Comparison of ENCODE assay signal across 8 cellular contexts in genomic region chr1:59150537-59151386, GRCh38.
DNase-seq lines count a peak whose midpoint lies in the region; ATAC-seq, FAIRE-seq and TF ChIP-seq lines count a peak whose summit lies in the region.

No MANE protein-coding gene starts in this region.

- H3K36me3 ChIP-seq in bronchial epithelial cell (ENCODE audit: control insufficient read depth, insufficient read depth, low read length) (no peaks in the 10 kb centered on the region), testis (ENCODE audit: low read depth, missing control alignments) (no peaks in the 10 kb centered on the region)

- intact Hi-C loops in lower leg skin (cut with DNase I; ENCODE audit: low total_unique reads) (no loop called here), testis (cut with DNase I; ENCODE audit: low total_unique reads) (no loop called here)

- WGBS in lower leg skin, 2 donors, result 6 to 9% methylated on average over 4 of the region's 4 CpGs
- 34 to 52% methylated on average over 4 of the region's 4 CpGs for WGBS in testis, 2 donors

- no peaks in the 10 kb centered on the region for H3K9me3 ChIP-seq in testis

- H3K27ac ChIP-seq in testis, result peak overlapping the region in 1 of 2 donors; percentile 71

- H3K27me3 Mint-ChIP-seq in activated T-cell treated with anti-CD3 and anti-CD28 coated beads, Interleukin-2, amount 50 U/mL, for 72 hours (ENCODE audit: low read depth), result no peaks in the 10 kb centered on the region
- no peaks in the 10 kb centered on the region for H3K27me3 Mint-ChIP-seq in activated T-cell treated with anti-CD3 and anti-CD28 coated beads, Interleukin-2, amount 50 U/mL, for 24 hours

- peak overlapping the region in 1 of 2 donors; percentile 11 for H3K4me3 Mint-ChIP-seq in activated T-cell treated with anti-CD3 and anti-CD28 coated beads, Interleukin-2, amount 50 U/mL, for 72 hours
- no peak overlapping the region for H3K4me3 Mint-ChIP-seq in activated T-cell treated with anti-CD3 and anti-CD28 coated beads, Interleukin-2, amount 50 U/mL, for 24 hours

- H3K4me1 Mint-ChIP-seq in activated T-cell treated with anti-CD3 and anti-CD28 coated beads, Interleukin-2, amount 50 U/mL, for 72 hours (ENCODE audit: low read depth), result peaks cover 27% of the 10 kb centered on the region
- H3K4me1 Mint-ChIP-seq in activated T-cell treated with anti-CD3 and anti-CD28 coated beads, Interleukin-2, amount 50 U/mL, for 24 hours (ENCODE audit: low read depth), result peaks cover 19% of the 10 kb centered on the region

- peaks cover 10% of the 10 kb centered on the region for H3K4me1 ChIP-seq in testis

- FAIRE-seq in bronchial epithelial cell (lab: Jason Lieb, UNC), result peak; percentile 96

- peak; percentile 77 to 85 for ATAC-seq in activated T-cell treated with anti-CD3 and anti-CD28 coated beads, Interleukin-2, amount 50 U/mL, for 72 hours (replicated peaks in 1 of 2)
- ATAC-seq in HG02642 (IDR thresholded peaks at IDR 0.05; ENCODE audit: poor library complexity, unreplicated experiment), result peak; percentile 60

- H3K27me3 ChIP-seq in bronchial epithelial cell (ENCODE audit: control insufficient read depth, insufficient read depth, low read length) (no peaks in the 10 kb centered on the region), testis (no peaks in the 10 kb centered on the region)

- H3K9me3 Mint-ChIP-seq in activated T-cell treated with anti-CD3 and anti-CD28 coated beads, Interleukin-2, amount 50 U/mL, for 72 hours, result no peaks in the 10 kb centered on the region
- H3K9me3 Mint-ChIP-seq in activated T-cell treated with anti-CD3 and anti-CD28 coated beads, Interleukin-2, amount 50 U/mL, for 24 hours, result no peaks in the 10 kb centered on the region

- DNase-seq in activated T-cell treated with anti-CD3 and anti-CD28 coated beads, Interleukin-2, amount 50 U/mL, for 72 hours, result peak; percentile 25 to 44
- no peak for DNase-seq in activated T-cell treated with anti-CD3 and anti-CD28 coated beads, Interleukin-2, amount 50 U/mL, for 24 hours
- peak; percentile 37 for DNase-seq in NCI-H446 treated with DMSO at 0.1 percent for 48 hours (lab: John Stamatoyannopoulos, UW)
- DNase-seq in bronchial epithelial cell (ENCODE audit: low read depth), result peak; percentile 98
- DNase-seq in lower leg skin (ENCODE audit: low spot score in 2 of 2), result peak; percentile 75 to 91
- DNase-seq in testis, result peak; percentile 68
- no peak for DNase-seq in NCI-H1436 treated with DMSO at 0.1 percent for 48 hours (lab: John Stamatoyannopoulos, UW)

- TF ChIP-seq POLR2A in lower leg skin (IDR thresholded peaks at IDR 0.05), result no peak
- no peak for TF ChIP-seq POLR2A in testis (IDR thresholded peaks at IDR 0.05)

- H3K4me3 ChIP-seq in bronchial epithelial cell (ENCODE audit: low read depth, low read length) (no peak overlapping the region), lower leg skin (ENCODE audit: low read depth, poor library complexity, severe bottlenecking) (no peak overlapping the region), testis (no peak overlapping the region)

- peaks cover 0 to 2% of the 10 kb centered on the region in 2 donors for H3K36me3 Mint-ChIP-seq in activated T-cell treated with anti-CD3 and anti-CD28 coated beads, Interleukin-2, amount 50 U/mL, for 72 hours (ENCODE audit: insufficient read depth in 2 of 2)
- H3K36me3 Mint-ChIP-seq in activated T-cell treated with anti-CD3 and anti-CD28 coated beads, Interleukin-2, amount 50 U/mL, for 24 hours (ENCODE audit: low read depth), result no peaks in the 10 kb centered on the region

- H3K27ac Mint-ChIP-seq in activated T-cell treated with anti-CD3 and anti-CD28 coated beads, Interleukin-2, amount 50 U/mL, for 72 hours, result no peak overlapping the region
- no peak overlapping the region for H3K27ac Mint-ChIP-seq in activated T-cell treated with anti-CD3 and anti-CD28 coated beads, Interleukin-2, amount 50 U/mL, for 24 hours

- TF ChIP-seq CTCF in bronchial epithelial cell (IDR thresholded peaks at IDR 0.05; ENCODE audit: insufficient read depth, low read length, severe bottlenecking) (no peak), lower leg skin (IDR thresholded peaks at IDR 0.05) (no peak), testis (IDR thresholded peaks at IDR 0.05) (no peak)

Comparison
In these comparisons a context has a peak if more than half of its experiments do, and no peak if none do; other contexts are left out.
1. DNase-seq: peak in activated T-cell treated with anti-CD3 and anti-CD28 coated beads, Interleukin-2, amount 50 U/mL, for 72 hours (2 of 2), NCI-H446 treated with DMSO at 0.1 percent for 48 hours (single experiment), bronchial epithelial cell (single experiment), lower leg skin (2 of 2) and testis (single experiment); none in activated T-cell treated with anti-CD3 and anti-CD28 coated beads, Interleukin-2, amount 50 U/mL, for 24 hours (single experiment) and NCI-H1436 treated with DMSO at 0.1 percent for 48 hours (single experiment).